Comparison of ENCODE assay signal across 8 cellular contexts in the genomic region with DNA sequence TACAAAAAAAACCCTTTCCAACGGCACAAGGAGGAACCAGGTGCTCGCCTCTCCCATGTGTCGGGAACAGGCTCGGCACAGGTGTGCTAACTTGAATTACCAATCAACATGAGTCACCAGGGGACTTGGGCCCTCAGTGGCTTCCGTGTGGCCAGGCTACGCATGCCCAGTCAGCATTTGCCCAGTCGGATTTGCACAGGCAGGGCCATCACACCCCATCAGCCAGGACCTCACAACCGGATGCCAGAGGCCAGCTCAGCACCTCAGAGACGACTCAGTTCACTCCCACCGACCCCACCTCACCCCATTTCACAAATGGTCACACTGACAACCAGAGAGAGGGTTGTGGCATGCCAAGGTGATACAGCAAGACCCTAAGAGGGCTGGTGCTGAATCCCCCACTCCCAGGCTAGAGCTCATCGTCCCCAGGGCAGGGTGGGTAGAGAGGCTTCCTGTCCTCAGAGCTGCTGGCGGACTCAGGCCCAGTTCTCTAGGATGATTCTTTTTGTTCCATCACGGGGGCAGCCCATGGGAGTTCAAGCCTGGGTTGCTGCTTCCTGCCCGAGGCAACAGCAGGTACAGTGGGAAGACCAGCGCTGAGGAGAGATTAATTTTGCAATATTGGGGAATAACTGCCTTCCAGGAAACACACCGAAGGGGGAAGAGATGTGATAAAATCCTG. TPM values are rescaled to one million over a fixed set of nuclear protein-coding genes. Genes with fewer than 3 reads are reported as not detected.
DNase-seq lines count a peak whose midpoint lies in the region; ATAC-seq and TF ChIP-seq lines count a peak whose summit lies in the region.

No MANE protein-coding gene starts in this region.

- TF ChIP-seq CTCF in vagina (IDR thresholded peaks at IDR 0.05): no peak

- ATAC-seq in Right ventricle myocardium superior (ENCODE audit: poor library complexity) (no peak), Right ventricle myocardium inferior (no peak), HG03378 (IDR thresholded peaks at IDR 0.05; ENCODE audit: unreplicated experiment) (no peak)
- ATAC-seq in activated naive CD8-positive, alpha-beta T cell treated with anti-CD3 and anti-CD28 coated beads, Interleukin-2, amount 50 U/mL, for 24 hours: no peak

- H3K27ac Mint-ChIP-seq in activated naive CD8-positive, alpha-beta T cell treated with anti-CD3 and anti-CD28 coated beads, Interleukin-2, amount 50 U/mL, for 24 hours: peak overlapping the region; percentile 75

- peaks cover 10% of the 10 kb centered on the region for H3K9me3 Mint-ChIP-seq in activated naive CD8-positive, alpha-beta T cell treated with anti-CD3 and anti-CD28 coated beads, Interleukin-2, amount 50 U/mL, for 24 hours

- peaks cover 79% of the 10 kb centered on the region for H3K4me1 Mint-ChIP-seq in activated naive CD8-positive, alpha-beta T cell treated with anti-CD3 and anti-CD28 coated beads, Interleukin-2, amount 50 U/mL, for 24 hours

- no peak for TF ChIP-seq POLR2A in vagina (IDR thresholded peaks at IDR 0.05)

- H3K27me3 Mint-ChIP-seq in activated naive CD8-positive, alpha-beta T cell treated with anti-CD3 and anti-CD28 coated beads, Interleukin-2, amount 50 U/mL, for 24 hours: no peaks in the 10 kb centered on the region

- H3K36me3 Mint-ChIP-seq in activated naive CD8-positive, alpha-beta T cell treated with anti-CD3 and anti-CD28 coated beads, Interleukin-2, amount 50 U/mL, for 24 hours (ENCODE audit: low read depth): peaks cover 32% of the 10 kb centered on the region

- H3K27me3 ChIP-seq in mucosa of rectum (ENCODE audit: control insufficient read depth in 2 of 2, insufficient read depth in 2 of 2, low read length in 2 of 2): no peaks in the 10 kb centered on the region
- H3K27me3 ChIP-seq in vagina: no peaks in the 10 kb centered on the region

- H3K4me3 ChIP-seq in mucosa of rectum (ENCODE audit: low read length in 2 of 2): peak overlapping the region in 1 of 2 donors; percentile 24
- H3K4me3 ChIP-seq in vagina: no peak overlapping the region

- H3K27ac ChIP-seq in mucosa of rectum (ENCODE audit: low read depth in 2 of 2, low read length in 2 of 2): peak overlapping the region; percentile 89 to 91
- peak overlapping the region; percentile 42 for H3K27ac ChIP-seq in vagina

- DNase-seq in Right ventricle myocardium superior (peak; percentile 37), Right ventricle myocardium inferior (ENCODE audit: missing footprints) (no peak), vagina (ENCODE audit: extremely low spot score in 2 of 2) (no peak), germinal center (ENCODE audit: low spot score) (no peak), iPS-NIHi11 (ENCODE audit: low spot score) (no peak)
- peak; percentile 23 for DNase-seq in activated naive CD8-positive, alpha-beta T cell treated with anti-CD3 and anti-CD28 coated beads, Interleukin-2, amount 50 U/mL, for 24 hours

- H3K36me3 ChIP-seq in mucosa of rectum (ENCODE audit: control insufficient read depth in 2 of 2, insufficient read depth in 2 of 2, low read length in 2 of 2): peaks cover 0 to 9% of the 10 kb centered on the region in 2 donors
- no peaks in the 10 kb centered on the region for H3K36me3 ChIP-seq in vagina

- H3K4me3 Mint-ChIP-seq in activated naive CD8-positive, alpha-beta T cell treated with anti-CD3 and anti-CD28 coated beads, Interleukin-2, amount 50 U/mL, for 24 hours: peak overlapping the region; percentile 35

- peak overlapping the region; percentile 69 to 72 for H3K9ac ChIP-seq in mucosa of rectum (ENCODE audit: low read depth in 1 of 2, low read length in 2 of 2)

- intact Hi-C loops in Right ventricle myocardium superior (cut with DNase I) (no loop called here), Right ventricle myocardium inferior (cut with DNase I) (no loop called here), vagina (cut with DNase I) (no loop called here)

- H3K4me1 ChIP-seq in mucosa of rectum (ENCODE audit: control insufficient read depth in 2 of 2, insufficient read depth in 2 of 2, low read length in 2 of 2) (peaks cover 67 to 74% of the 10 kb centered on the region in 2 donors), vagina (peaks cover 84% of the 10 kb centered on the region)

- H3K9me3 ChIP-seq in mucosa of rectum (ENCODE audit: control insufficient read depth in 2 of 2, low read length in 2 of 2) (no peaks in the 10 kb centered on the region), vagina (no peaks in the 10 kb centered on the region)

RNA-seq across cellular contexts. Expression of a gene that starts 13.6 kb away (rescaled TPM):
- total RNA-seq in Right ventricle myocardium superior (434 TPM), Right ventricle myocardium inferior (420 TPM), vagina (101 TPM)

RNA-seq across cellular contexts. Expression of a gene that starts 59.2 kb away (rescaled TPM):
- total RNA-seq in Right ventricle myocardium superior: 29.1 TPM
- 45.2 TPM for total RNA-seq in Right ventricle myocardium inferior
- 61.4 TPM for total RNA-seq in vagina

Comparison
In these comparisons a context has a peak if more than half of its experiments do, and no peak if none do; other contexts are left out.
1. DNase-seq: peak in Right ventricle myocardium superior (single experiment) and activated naive CD8-positive, alpha-beta T cell treated with anti-CD3 and anti-CD28 coated beads, Interleukin-2, amount 50 U/mL, for 24 hours (single experiment); none in Right ventricle myocardium inferior (single experiment), vagina (0 of 2), germinal center (single experiment) and iPS-NIHi11 (single experiment).